ENCODE assay signal across 8 cellular contexts in genomic region chr20:63216041-63216848, GRCh38. TPM values are rescaled to one million over a fixed set of nuclear protein-coding genes. Genes with fewer than 3 reads are reported as not detected.
DNase-seq lines count a peak whose midpoint lies in the region; ATAC-seq lines count a peak whose summit lies in the region.

YTHDF1 (minus strand) TSS chr20:63216131; CDS start chr20:63215892, 239 bp downstream.

- peak; percentile 92 for ATAC-seq in GM19372 (IDR thresholded peaks at IDR 0.05; ENCODE audit: low read depth, unreplicated experiment)
- ATAC-seq in HG03521 (IDR thresholded peaks at IDR 0.05; ENCODE audit: unreplicated experiment) = peak; percentile 84
- ATAC-seq in left lobe of liver = peak; percentile 96

- peaks cover 42% of the 10 kb centered on the region for H3K4me1 Mint-ChIP-seq in activated CD4-positive, alpha-beta T cell treated with anti-CD3 and anti-CD28 coated beads, Interleukin-2, amount 10 ng/mL, durations not matched to agents 7 days and 5 days

- peak within 1 kb of the TSS; percentile 90 for H3K27ac Mint-ChIP-seq in activated CD4-positive, alpha-beta T cell treated with anti-CD3 and anti-CD28 coated beads, Interleukin-2, amount 10 ng/mL, durations not matched to agents 7 days and 5 days

- POLR2A ChIA-PET in activated CD4-positive, alpha-beta T cell treated with anti-CD3 and anti-CD28 coated beads, Interleukin-2, amount 10 ng/mL, durations not matched to agents 7 days and 5 days (lab: Charles Lee) = no interaction called here

- H3K9me3 Mint-ChIP-seq in activated CD4-positive, alpha-beta T cell treated with anti-CD3 and anti-CD28 coated beads, Interleukin-2, amount 10 ng/mL, durations not matched to agents 7 days and 5 days = no peaks in the 10 kb centered on the region

- H3K27me3 Mint-ChIP-seq in activated CD4-positive, alpha-beta T cell treated with anti-CD3 and anti-CD28 coated beads, Interleukin-2, amount 10 ng/mL, durations not matched to agents 7 days and 5 days = no peaks in the 10 kb centered on the region

- peak within 1 kb of the TSS; percentile 95 for H3K4me3 Mint-ChIP-seq in activated CD4-positive, alpha-beta T cell treated with anti-CD3 and anti-CD28 coated beads, Interleukin-2, amount 10 ng/mL, durations not matched to agents 7 days and 5 days

- CTCF ChIA-PET in activated CD4-positive, alpha-beta T cell treated with anti-CD3 and anti-CD28 coated beads, Interleukin-2, amount 10 ng/mL, durations not matched to agents 7 days and 5 days (lab: Charles Lee) = interaction anchor here (1.2 kb wide), 1 partner anchor 57 kb away, joined by 4 read pairs; the partner anchor contains the start of gene ARFGAP1

- H3K36me3 Mint-ChIP-seq in activated CD4-positive, alpha-beta T cell treated with anti-CD3 and anti-CD28 coated beads, Interleukin-2, amount 10 ng/mL, durations not matched to agents 7 days and 5 days (ENCODE audit: low read depth) = peaks cover 28% of the 10 kb centered on the region

- DNase-seq in C1 segment of cervical spinal cord (lab: John Stamatoyannopoulos, UW) (peak; percentile 51 to 97 (median 90)), NCI-H69 (lab: John Stamatoyannopoulos, UW) (peak; percentile 94), cortex of kidney (lab: John Stamatoyannopoulos, UW) (peak; percentile 55), left lobe of liver (ENCODE audit: low spot score) (peak; percentile 98)
- DNase-seq in activated CD4-positive, alpha-beta T cell treated with anti-CD3 and anti-CD28 coated beads, Interleukin-2, amount 10 ng/mL, durations not matched to agents 7 days and 5 days = peak; percentile 95
- DNase-seq in stimulated activated CD4-positive, alpha-beta T cell treated with anti-CD3 and anti-CD28 coated beads, Interleukin-2, amount 100 ng/mL, for 24 hours = peak; percentile 95 to 97

RNA-seq across cellular contexts. Expression of gene YTHDF1, which starts in this region (rescaled TPM):
- total RNA-seq in activated CD4-positive, alpha-beta T cell treated with anti-CD3 and anti-CD28 coated beads, Interleukin-2, amount 10 ng/mL, durations not matched to agents 7 days and 5 days = 10 to 100 TPM; 39.3 to 41.3 TPM
- total RNA-seq in left lobe of liver = 18.2 TPM

Comparison
In these comparisons a context has a peak if more than half of its experiments do, and no peak if none do; other contexts are left out.
1. Peak in every context shown above with its lines: DNase-seq and ATAC-seq.